Comparison of ENCODE assay signal across 19 cellular contexts in the genomic region with DNA sequence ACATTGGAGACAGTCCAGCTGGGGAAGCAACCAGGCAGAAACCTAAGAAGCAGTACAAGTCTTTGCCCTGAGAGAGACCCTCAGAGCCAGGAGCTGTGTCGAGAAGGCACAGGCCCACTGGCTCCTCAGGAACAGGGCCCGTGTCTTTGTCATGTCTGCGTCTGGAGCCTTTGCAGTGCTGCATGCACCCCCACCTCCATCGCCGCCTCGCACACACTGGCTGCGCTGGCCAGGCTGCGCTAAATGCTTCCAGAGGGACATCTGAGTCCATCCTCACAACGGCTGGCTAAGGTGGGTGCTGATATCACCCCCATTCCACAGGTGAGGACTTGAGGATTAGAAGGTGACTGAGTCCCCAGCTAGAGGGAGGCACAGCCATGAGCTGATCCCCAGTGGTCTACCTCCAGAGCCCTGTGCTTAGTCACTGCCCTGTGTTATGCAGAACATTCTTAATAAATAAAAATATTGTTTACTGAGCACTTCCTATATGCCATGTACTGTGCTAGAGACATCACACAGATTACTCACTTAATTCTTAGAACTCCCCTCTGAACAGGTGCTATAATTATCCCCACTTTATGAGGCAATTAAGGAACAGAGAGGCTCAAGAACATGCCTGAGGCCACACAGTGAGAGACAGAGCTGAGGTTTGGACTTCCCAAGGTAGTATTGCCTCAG. TPM values are rescaled to one million over a fixed set of nuclear protein-coding genes. Genes with fewer than 3 reads are reported as not detected.
DNase-seq lines count a peak whose midpoint lies in the region; ATAC-seq and TF ChIP-seq lines count a peak whose summit lies in the region.
"Had no signal": no experiment of that assay in that cellular context is flagged by ENCODE, and none has a peak within 500 bp of the region (broad histone marks: within the 10 kb centered on the region; RNA-seq: fewer than 3 reads in every experiment).

No MANE protein-coding gene starts in this region.

- H3K14ac ChIP-seq in H9 (ENCODE audit: insufficient read depth, low read length): peak overlapping the region; percentile 34; the same call in 1 of the 2 replicates
- no peak overlapping the region for H3K14ac ChIP-seq in neuronal stem cell (ENCODE audit: low read length)

- H3K4ac ChIP-seq in H9 (ENCODE audit: low read depth, low read length) (no peak overlapping the region), neuronal stem cell (ENCODE audit: low read length) (no peak overlapping the region)

- WGBS in H9 (ENCODE audit: extremely low coverage, insufficient read length, low lambda C conversion rate): no CpG with 5 or more reads among the region's 9 CpGs
- no CpG with 5 or more reads among the region's 9 CpGs for WGBS in neuronal stem cell (ENCODE audit: extremely low coverage in 2 of 2, insufficient read length in 2 of 2, insufficient replicate concordance in 1 of 2), 2 donors

- H2AK5ac ChIP-seq in H9 (ENCODE audit: insufficient read length, low read length) (no peak overlapping the region), neuronal stem cell (ENCODE audit: low read depth, low read length) (peak overlapping the region; percentile 84)

- no peaks in the 10 kb centered on the region for H3K36me3 ChIP-seq in neuronal stem cell (replicated peaks in 1 of 2; ENCODE audit: control insufficient read depth in 2 of 2, insufficient read depth in 2 of 2, low read length in 2 of 2)
- H3K36me3 ChIP-seq: BE2C had no signal

- peak; percentile 23 for ATAC-seq in activated CD8-positive, alpha-beta T cell treated with anti-CD3 and anti-CD28 coated beads, Interleukin-2, amount 10 ng/mL, durations not matched to agents 7 days and 5 days
- no peak for ATAC-seq in HG03135 (IDR thresholded peaks at IDR 0.05; ENCODE audit: unreplicated experiment)
- ATAC-seq in GM19455 (IDR thresholded peaks at IDR 0.05; ENCODE audit: unreplicated experiment): no peak

- H3K4me1 ChIP-seq in H9 (ENCODE audit: insufficient read depth, low read length) (no peaks in the 10 kb centered on the region), neuronal stem cell (ENCODE audit: control insufficient read depth in 2 of 2, insufficient read depth in 1 of 2, low read depth in 1 of 2, low read length in 2 of 2) (peaks cover 8 to 10% of the 10 kb centered on the region in 2 donors)
- H3K4me1 ChIP-seq: BE2C had no signal

- H4K20me1 ChIP-seq in H9 (ENCODE audit: control insufficient read depth, insufficient read depth, insufficient read length): no peaks in the 10 kb centered on the region

- peak; percentile 33 for DNase-seq in NK-92 treated with Interleukin-12 subunit alpha and Interleukin-12 subunit beta, amount 100 ng/mL, for 24 hours (lab: John Stamatoyannopoulos, UW)
- DNase-seq in NK-92 (lab: John Stamatoyannopoulos, UW; ENCODE audit: unreplicated experiment): no peak
- no peak for DNase-seq in H9
- DNase-seq in activated CD8-positive, alpha-beta T cell treated with anti-CD3 and anti-CD28 coated beads, Interleukin-2, amount 10 ng/mL, durations not matched to agents 7 days and 5 days: no peak
- no peak for DNase-seq in neuronal stem cell (ENCODE audit: low spot score)
- DNase-seq in globus pallidus (ENCODE audit: low spot score): no peak
- DNase-seq: 8988T; BE2C; CD4-positive, alpha-beta T cell; EL; HCEC 1CT; Kasumi-1; MM.1S; NCI-H187 treated with DMSO at 0.1 percent for 48 hours; NCI-H526 treated with DMSO at 0.1 percent for 48 hours had no signal

- H3K23ac ChIP-seq in H9 (ENCODE audit: insufficient read length, low read depth, low read length) (no peak overlapping the region), neuronal stem cell (ENCODE audit: low read depth, low read length, poor library complexity) (no peak overlapping the region)

- CTCF ChIA-PET in activated CD8-positive, alpha-beta T cell treated with anti-CD3 and anti-CD28 coated beads, Interleukin-2, amount 10 ng/mL, durations not matched to agents 7 days and 5 days (lab: Charles Lee): interaction anchor here (3.2 kb wide), 1 partner anchor 85 kb away, joined by 10 read pairs; no protein-coding TSS in a partner anchor

- H2BK12ac ChIP-seq in H9 (ENCODE audit: insufficient read length, low read depth, low read length) (no peak overlapping the region), neuronal stem cell (ENCODE audit: low read length) (peak overlapping the region; percentile 76)

- H3K27me3 ChIP-seq in H9 (ENCODE audit: insufficient read depth, low read length) (no peaks in the 10 kb centered on the region), neuronal stem cell (ENCODE audit: control insufficient read depth in 3 of 3, insufficient read depth in 3 of 3, low read depth in 1 of 3, low read length in 3 of 3) (peaks cover 0 to 8% (median 0%) of the 10 kb centered on the region in 3 experiments)
- H3K27me3 ChIP-seq: BE2C had no signal

- H4K8ac ChIP-seq in H9 (replicated peaks; ENCODE audit: insufficient read length, low read depth, low read length) (no peak overlapping the region), neuronal stem cell (ENCODE audit: low read depth, low read length) (no peak overlapping the region)

- H3K9me3 ChIP-seq in H9 (ENCODE audit: control insufficient read depth, low read depth, low read length): no peaks in the 10 kb centered on the region
- H3K9me3 ChIP-seq in neuronal stem cell (replicated peaks in 1 of 2; ENCODE audit: control insufficient read depth in 2 of 2, insufficient read depth in 1 of 2, low read depth in 1 of 2, low read length in 2 of 2): no peaks in the 10 kb centered on the region
- H3K9me3 ChIP-seq: BE2C had no signal

- no peak overlapping the region for H4K5ac ChIP-seq in H9 (ENCODE audit: insufficient read length, low read depth, low read length)

- no peak overlapping the region for H2BK20ac ChIP-seq in H9 (ENCODE audit: low read depth, low read length, poor library complexity, severe bottlenecking)

- H3K27ac ChIP-seq in H9 (ENCODE audit: insufficient read length, low read depth, low read length): no peak overlapping the region
- no peak overlapping the region for H3K27ac ChIP-seq in neuronal stem cell (replicated peaks; ENCODE audit: low read length)
- H3K27ac ChIP-seq: HL-60 had no signal

- no peak overlapping the region for H3K4me3 ChIP-seq in neuronal stem cell (ENCODE audit: low read length in 2 of 2)

- H3K56ac ChIP-seq in H9 (ENCODE audit: insufficient read length, low read depth, low read length): no peak overlapping the region

- H4K91ac ChIP-seq in H9 (ENCODE audit: insufficient read length, low read depth, low read length) (no peak overlapping the region), neuronal stem cell (ENCODE audit: low read depth, low read length, poor library complexity) (no peak overlapping the region)

- H3K23me2 ChIP-seq in H9 (ENCODE audit: insufficient read length, low read depth, low read length, poor library complexity, severe bottlenecking): no peaks in the 10 kb centered on the region

- H3T11ph ChIP-seq in H9 (ENCODE audit: low read length): no peak overlapping the region

- H3K27me3 Mint-ChIP-seq in H9 (ENCODE audit: low read depth): no peaks in the 10 kb centered on the region
- no peaks in the 10 kb centered on the region for H3K27me3 Mint-ChIP-seq in activated CD8-positive, alpha-beta T cell treated with anti-CD3 and anti-CD28 coated beads, Interleukin-2, amount 10 ng/mL, durations not matched to agents 7 days and 5 days (ENCODE audit: low read depth)
- H3K27me3 Mint-ChIP-seq: CD4-positive, alpha-beta T cell; IgD-negative memory B cell had no signal

- H2BK5ac ChIP-seq in H9 (ENCODE audit: insufficient read length, low read length) (no peak overlapping the region), neuronal stem cell (ENCODE audit: low read length) (peak overlapping the region; percentile 68)

- no peak overlapping the region for H3K27ac Mint-ChIP-seq in H9
- no peak overlapping the region for H3K27ac Mint-ChIP-seq in activated CD8-positive, alpha-beta T cell treated with anti-CD3 and anti-CD28 coated beads, Interleukin-2, amount 10 ng/mL, durations not matched to agents 7 days and 5 days
- H3K27ac Mint-ChIP-seq: CD4-positive, alpha-beta T cell; IgD-negative memory B cell had no signal

- H2BK15ac ChIP-seq in H9 (ENCODE audit: low read depth, low read length): no peak overlapping the region; the same call in 1 of the 2 replicates
- no peak overlapping the region for H2BK15ac ChIP-seq in neuronal stem cell (ENCODE audit: low read length)

- no peaks in the 10 kb centered on the region; a peak in 1 of 5 replicates for H3K9me3 Mint-ChIP-seq in H9
- H3K9me3 Mint-ChIP-seq in activated CD8-positive, alpha-beta T cell treated with anti-CD3 and anti-CD28 coated beads, Interleukin-2, amount 10 ng/mL, durations not matched to agents 7 days and 5 days (ENCODE audit: insufficient read depth): no peaks in the 10 kb centered on the region
- H3K9me3 Mint-ChIP-seq: CD4-positive, alpha-beta T cell had no signal

- no peak overlapping the region for H3K4me2 ChIP-seq in H9 (ENCODE audit: insufficient read depth, insufficient read length, low read length)
- H3K4me2 ChIP-seq in neuronal stem cell (ENCODE audit: insufficient read depth, low read length, poor library complexity, severe bottlenecking): no peak overlapping the region

- H3K79me1 ChIP-seq in H9 (ENCODE audit: insufficient read depth, low read depth, low read length, poor library complexity, severe bottlenecking): no peaks in the 10 kb centered on the region
- H3K79me1 ChIP-seq in neuronal stem cell (ENCODE audit: low read depth, low read length): no peaks in the 10 kb centered on the region

- H3K18ac ChIP-seq in H9 (ENCODE audit: insufficient read length, low read depth, low read length) (no peak overlapping the region), neuronal stem cell (ENCODE audit: low read length) (peak overlapping the region; percentile 73)

- H2BK120ac ChIP-seq in H9 (ENCODE audit: low read depth, low read length, poor library complexity, severe bottlenecking) (no peak overlapping the region), neuronal stem cell (ENCODE audit: low read depth, low read length) (no peak overlapping the region)

- no peak for TF ChIP-seq CTCF in H9 (conservative IDR thresholded peaks at IDR 0.05)

- H2AFZ ChIP-seq in H9 (ENCODE audit: low read length) (no peak overlapping the region), neuronal stem cell (ENCODE audit: low read length) (no peak overlapping the region)

- H3K79me2 ChIP-seq in H9 (ENCODE audit: insufficient read depth, low read length): no peaks in the 10 kb centered on the region

- peaks cover 16 to 21% of the 10 kb centered on the region in 2 experiments for H3K4me1 Mint-ChIP-seq in H9
- peaks cover 3% of the 10 kb centered on the region for H3K4me1 Mint-ChIP-seq in activated CD8-positive, alpha-beta T cell treated with anti-CD3 and anti-CD28 coated beads, Interleukin-2, amount 10 ng/mL, durations not matched to agents 7 days and 5 days (ENCODE audit: low read depth)

- H3K9ac ChIP-seq in H9 (ENCODE audit: extremely low read depth, insufficient read length, low read length) (no peak overlapping the region), neuronal stem cell (ENCODE audit: low read depth, low read length, poor library complexity) (no peak overlapping the region)

- POLR2A ChIA-PET in activated CD8-positive, alpha-beta T cell treated with anti-CD3 and anti-CD28 coated beads, Interleukin-2, amount 10 ng/mL, durations not matched to agents 7 days and 5 days (lab: Charles Lee): interaction anchor here (0.5 to 0.7 kb wide), 2 partner anchors 15 to 68 kb away, joined by 3 read pairs; no protein-coding TSS in a partner anchor

- H3K4me3 Mint-ChIP-seq in H9: no peak overlapping the region
- no peak overlapping the region for H3K4me3 Mint-ChIP-seq in activated CD8-positive, alpha-beta T cell treated with anti-CD3 and anti-CD28 coated beads, Interleukin-2, amount 10 ng/mL, durations not matched to agents 7 days and 5 days
- H3K4me3 Mint-ChIP-seq: CD4-positive, alpha-beta T cell; IgD-negative memory B cell had no signal

- H3K36me3 Mint-ChIP-seq in H9 (ENCODE audit: insufficient read depth in 1 of 3, low read depth in 3 of 3): no peaks in the 10 kb centered on the region; a peak in 1 of 7 replicates
- H3K36me3 Mint-ChIP-seq in activated CD8-positive, alpha-beta T cell treated with anti-CD3 and anti-CD28 coated beads, Interleukin-2, amount 10 ng/mL, durations not matched to agents 7 days and 5 days (ENCODE audit: low read depth): no peaks in the 10 kb centered on the region

RNA-seq across cellular contexts. Expression of a gene that starts 27.6 kb away (rescaled TPM):
- total RNA-seq in H9 (2021): not detected in 2 replicates
- under 1 TPM; 0.18 to 0.42 TPM for total RNA-seq in activated CD8-positive, alpha-beta T cell treated with anti-CD3 and anti-CD28 coated beads, Interleukin-2, amount 10 ng/mL, durations not matched to agents 7 days and 5 days
- 0.11 TPM for polyA plus RNA-seq in neuronal stem cell (2013, experiment 1 of 2)
- 0.08 TPM for polyA plus RNA-seq in neuronal stem cell (2013, experiment 2 of 2)
